In the genomic region with DNA sequence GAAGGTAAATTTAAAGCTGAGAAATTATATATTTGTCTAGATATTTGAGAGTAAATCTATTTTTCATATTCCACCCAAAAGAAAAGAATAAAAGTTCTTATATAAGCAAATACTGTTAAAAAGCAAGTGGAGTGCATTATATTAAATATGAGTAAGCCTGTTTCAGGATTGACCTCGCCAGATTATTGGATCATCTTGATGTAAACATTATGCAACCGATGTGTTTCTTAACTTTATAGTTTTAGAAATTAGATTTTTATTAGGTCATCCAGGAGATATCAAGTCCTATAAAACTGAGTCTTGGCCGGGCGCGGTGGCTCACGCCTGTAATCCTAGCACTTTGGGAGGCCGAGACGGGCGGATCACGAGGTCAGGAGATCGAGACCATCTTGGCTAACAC, we compare ENCODE assay signal across 27 cellular contexts.
"Had no signal": no experiment of that assay in that cellular context is flagged by ENCODE, and none has a peak within 500 bp of the region (broad histone marks: within the 10 kb centered on the region; RNA-seq: fewer than 3 reads in every experiment).

No MANE protein-coding gene starts in this region.

- H3K36me3 ChIP-seq: stomach, suprapubic skin, thoracic aorta, thyroid gland, tibial artery, transverse colon, upper lobe of left lung, upper lobe of right lung, uterus, vagina had no signal

- H3K27me3 ChIP-seq: stomach, suprapubic skin, testis, thyroid gland, tibial artery, transverse colon, upper lobe of left lung, upper lobe of right lung, uterus, vagina had no signal

- H3K4me1 ChIP-seq: stomach, testis, thyroid gland, upper lobe of left lung, upper lobe of right lung, uterus had no signal

- H3K27ac ChIP-seq: stomach, suprapubic skin, testis, thoracic aorta, thyroid gland, tibial artery, transverse colon, upper lobe of left lung, upper lobe of right lung, uterus, vagina had no signal

- H3K9me3 ChIP-seq: suprapubic skin, testis, thoracic aorta, thyroid gland, tibial artery, transverse colon, upper lobe of right lung, uterus, vagina had no signal

- DNase-seq: stimulated activated CD4-positive, alpha-beta T cell treated with anti-CD3 and anti-CD28 coated beads, Interleukin-2, amount 100 ng/mL, for 48 hours; stimulated activated CD4-positive, alpha-beta T cell treated with anti-CD3 and anti-CD28 coated beads, Interleukin-4, amount 100 ng/mL, for 1 hour; stimulated activated CD4-positive, alpha-beta T cell treated with anti-CD3 and anti-CD28 coated beads, Interleukin-4, amount 100 ng/mL, for 24 hours; stimulated activated CD4-positive, alpha-beta T cell treated with anti-CD3 and anti-CD28 coated beads, Interleukin-4, amount 100 ng/mL, for 4 hours; stimulated activated CD8-positive, alpha-beta memory T cell treated with anti-CD3 and anti-CD28 coated beads, Interleukin-4, amount 100 ng/mL, for 48 hours; stimulated activated naive B cell treated with anti-CD40 and anti-IgM and Interleukin-4, amounts not matched to agents 10 μg/mL and 1 μg/mL and 100 μg/mL, for 72 hours; stimulated activated naive CD4-positive, alpha-beta T cell; stimulated activated naive CD4-positive, alpha-beta T cell treated with Interleukin-2 at 50 U/mL for 16 hours; stimulated activated naive CD8-positive, alpha-beta T cell treated with anti-CD3 and anti-CD28 coated beads, Interleukin-15, amount 100 ng/mL, for 72 hours; stimulated activated naive CD8-positive, alpha-beta T cell treated with anti-CD3 and anti-CD28 coated beads, Interleukin-15, Interleukin-2, amounts not matched to agents 100 U/mL and 50 U/mL, for 24 hours; stomach; substantia nigra; testis; thyroid gland; tibial artery; transverse colon; trophoblast cell; upper lobe of right lung; uterus had no signal

- ATAC-seq: stimulated activated effector memory CD8-positive, alpha-beta T cell treated with anti-CD3 and anti-CD28 coated beads, Interleukin-12 subunit alpha, Interleukin-12 subunit beta, amount 100 ng/mL, for 72 hours; stimulated activated memory B cell treated with anti-CD40 and anti-IgM and Interleukin-4, amounts not matched to agents 10 μg/mL and 1 μg/mL and 100 μg/mL, for 72 hours; stimulated activated naive B cell treated with anti-CD40 and anti-IgM and Interleukin-4, amounts not matched to agents 10 μg/mL and 1 μg/mL and 100 μg/mL, for 72 hours; stimulated activated naive CD8-positive, alpha-beta T cell treated with anti-CD3 and anti-CD28 coated beads, Interleukin-15, amount 100 ng/mL, for 72 hours; stimulated activated naive CD8-positive, alpha-beta T cell treated with anti-CD3 and anti-CD28 coated beads, Interleukin-15, Interleukin-2, amounts not matched to agents 100 U/mL and 50 U/mL, for 24 hours; upper lobe of right lung had no signal

- H3K4me3 Mint-ChIP-seq: stimulated activated effector memory CD8-positive, alpha-beta T cell treated with anti-CD3 and anti-CD28 coated beads, Interleukin-12 subunit alpha, Interleukin-12 subunit beta, amount 100 ng/mL, for 72 hours; stimulated activated memory B cell treated with anti-CD40 and anti-IgM and Interleukin-4, amounts not matched to agents 10 μg/mL and 1 μg/mL and 100 μg/mL, for 72 hours; stimulated activated naive B cell treated with anti-CD40 and anti-IgM and Interleukin-4, amounts not matched to agents 10 μg/mL and 1 μg/mL and 100 μg/mL, for 72 hours; stimulated activated naive CD8-positive, alpha-beta T cell treated with anti-CD3 and anti-CD28 coated beads, Interleukin-15, amount 100 ng/mL, for 72 hours; stimulated activated naive CD8-positive, alpha-beta T cell treated with anti-CD3 and anti-CD28 coated beads, Interleukin-15, Interleukin-2, amounts not matched to agents 100 ng/mL and 50 ng/mL, for 24 hours; type B pancreatic cell had no signal

- H3K9me3 Mint-ChIP-seq: stimulated activated effector memory CD8-positive, alpha-beta T cell treated with anti-CD3 and anti-CD28 coated beads, Interleukin-12 subunit alpha, Interleukin-12 subunit beta, amount 100 ng/mL, for 72 hours; type B pancreatic cell had no signal

- H3K36me3 Mint-ChIP-seq: stimulated activated effector memory CD8-positive, alpha-beta T cell treated with anti-CD3 and anti-CD28 coated beads, Interleukin-12 subunit alpha, Interleukin-12 subunit beta, amount 100 ng/mL, for 72 hours; stimulated activated memory B cell treated with anti-CD40 and anti-IgM and Interleukin-4, amounts not matched to agents 10 μg/mL and 1 μg/mL and 100 μg/mL, for 72 hours; type B pancreatic cell had no signal

- H3K4me1 Mint-ChIP-seq: stimulated activated effector memory CD8-positive, alpha-beta T cell treated with anti-CD3 and anti-CD28 coated beads, Interleukin-12 subunit alpha, Interleukin-12 subunit beta, amount 100 ng/mL, for 72 hours; stimulated activated naive CD8-positive, alpha-beta T cell treated with anti-CD3 and anti-CD28 coated beads, Interleukin-15, amount 100 ng/mL, for 72 hours had no signal

- H3K4me3 ChIP-seq: stomach, suprapubic skin, testis, thoracic aorta, thyroid gland, tibial artery, transverse colon, upper lobe of left lung, upper lobe of right lung, uterus, vagina had no signal

- H3K27ac Mint-ChIP-seq: stimulated activated effector memory CD8-positive, alpha-beta T cell treated with anti-CD3 and anti-CD28 coated beads, Interleukin-12 subunit alpha, Interleukin-12 subunit beta, amount 100 ng/mL, for 72 hours; stimulated activated memory B cell treated with anti-CD40 and anti-IgM and Interleukin-4, amounts not matched to agents 10 μg/mL and 1 μg/mL and 100 μg/mL, for 72 hours; stimulated activated naive B cell treated with anti-CD40 and anti-IgM and Interleukin-4, amounts not matched to agents 10 μg/mL and 1 μg/mL and 100 μg/mL, for 72 hours; stimulated activated naive CD8-positive, alpha-beta T cell treated with anti-CD3 and anti-CD28 coated beads, Interleukin-15, amount 100 ng/mL, for 72 hours; stimulated activated naive CD8-positive, alpha-beta T cell treated with anti-CD3 and anti-CD28 coated beads, Interleukin-15, Interleukin-2, amounts not matched to agents 100 ng/mL and 50 ng/mL, for 24 hours; type B pancreatic cell had no signal

- H3K27me3 Mint-ChIP-seq: stimulated activated memory B cell treated with anti-CD40 and anti-IgM and Interleukin-4, amounts not matched to agents 10 μg/mL and 1 μg/mL and 100 μg/mL, for 72 hours; stimulated activated naive B cell treated with anti-CD40 and anti-IgM and Interleukin-4, amounts not matched to agents 10 μg/mL and 1 μg/mL and 100 μg/mL, for 72 hours; stimulated activated naive CD8-positive, alpha-beta T cell treated with anti-CD3 and anti-CD28 coated beads, Interleukin-15, amount 100 ng/mL, for 72 hours; type B pancreatic cell had no signal
